Comparison of ENCODE assay signal across 21 cellular contexts in the genomic region with DNA sequence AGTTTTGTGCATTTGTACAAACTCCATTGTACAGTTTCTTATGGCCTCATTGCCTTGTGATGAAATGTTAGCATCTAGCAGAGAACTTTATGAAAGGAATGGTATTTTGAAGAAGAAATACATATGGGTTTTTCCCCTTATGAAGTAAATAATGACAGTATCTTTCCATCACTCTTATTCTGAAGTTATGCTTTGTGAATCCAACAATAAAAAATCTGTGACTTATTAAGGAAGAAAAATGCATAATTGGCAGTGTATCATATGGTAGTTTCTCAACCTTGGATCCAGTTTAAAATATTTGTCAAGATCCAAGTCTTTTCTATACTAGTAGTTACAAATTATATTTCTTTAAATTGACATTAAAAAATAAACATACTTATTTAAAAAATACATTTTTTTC.
"Had no signal": no experiment of that assay in that cellular context is flagged by ENCODE, and none has a peak within 500 bp of the region (broad histone marks: within the 10 kb centered on the region; RNA-seq: fewer than 3 reads in every experiment).

No MANE protein-coding gene starts in this region.

- DNase-seq: hypothalamus; immature natural killer cell; left ventricle myocardium inferior; mucosa of descending colon; naive thymus-derived CD4-positive, alpha-beta T cell; retina; right cardiac atrium; stimulated activated CD4-positive, alpha-beta T cell treated with anti-CD3 and anti-CD28 coated beads, Interleukin-12 subunit alpha, Interleukin-12 subunit beta, amount 100 ng/mL, for 4 hours; stimulated activated CD4-positive, alpha-beta T cell treated with anti-CD3 and anti-CD28 coated beads, Interleukin-15, amount 100 ng/mL, for 24 hours; stimulated activated CD4-positive, alpha-beta T cell treated with anti-CD3 and anti-CD28 coated beads, Interleukin-4, amount 100 ng/mL, for 24 hours; stimulated activated naive CD4-positive, alpha-beta T cell; tibial artery; trophoblast cell; upper lobe of right lung had no signal

- H3K9ac ChIP-seq: parathyroid adenoma had no signal

- H3K36me3 ChIP-seq: left ventricle myocardium inferior, suprapubic skin, thoracic aorta, tibial artery, upper lobe of right lung had no signal

- H3K27ac ChIP-seq: left ventricle myocardium inferior, parathyroid adenoma, skin epidermis, suprapubic skin, thoracic aorta, tibial artery, upper lobe of right lung had no signal

- H3K4me3 ChIP-seq: left ventricle myocardium inferior, lung, mucosa of descending colon, skin epidermis, suprapubic skin, thoracic aorta, tibial artery, upper lobe of right lung had no signal

- FAIRE-seq: islet of Langerhans, urothelium cell line had no signal

- H3K4me1 ChIP-seq: left ventricle myocardium inferior, parathyroid adenoma, suprapubic skin, tibial artery, upper lobe of right lung had no signal

- H3K9me3 ChIP-seq: suprapubic skin, thoracic aorta, tibial artery, upper lobe of right lung had no signal
